In genomic region chr1:88673446-88673845, GRCh38 we compare ENCODE assay signal across 18 cellular contexts.
"Had no signal": no experiment of that assay in that cellular context is flagged by ENCODE, and none has a peak within 500 bp of the region (broad histone marks: within the 10 kb centered on the region; RNA-seq: fewer than 3 reads in every experiment).

No MANE protein-coding gene starts in this region.

- H3K9me3 ChIP-seq: heart left ventricle, mucosa of descending colon, pancreas, tibial artery, upper lobe of left lung, uterus had no signal

- H3K27me3 ChIP-seq: heart left ventricle, pancreas, tibial artery, upper lobe of left lung, uterus had no signal

- H3K4me1 ChIP-seq: pancreas, tibial artery, upper lobe of left lung, uterus had no signal

- H3K36me3 ChIP-seq: heart left ventricle, pancreas, tibial artery, upper lobe of left lung, uterus had no signal

- H3K27ac ChIP-seq: coronary artery, heart left ventricle, pancreas, tibial artery, upper lobe of left lung, uterus had no signal

- H3K4me3 ChIP-seq: coronary artery, heart left ventricle, mucosa of descending colon, pancreas, tibial artery, upper lobe of left lung, uterus had no signal

- ATAC-seq: heart left ventricle; left lobe of liver; mucosa of descending colon; natural killer cell; pancreas; right cardiac atrium; stimulated activated effector memory CD8-positive, alpha-beta T cell treated with anti-CD3 and anti-CD28 coated beads, Interleukin-12 subunit alpha, Interleukin-12 subunit beta, amount 100 ng/mL, for 72 hours had no signal

- DNase-seq: effector CD4-positive, alpha-beta T cell; endodermal cell; erythroblast; heart left ventricle; hippocampal formation; mammary epithelial cell; mucosa of descending colon; natural killer cell; pancreas; right cardiac atrium; stimulated activated CD4-positive, alpha-beta T cell treated with anti-CD3 and anti-CD28 coated beads, Interleukin-4, amount 100 ng/mL, for 1 hour; stimulated activated CD8-positive, alpha-beta memory T cell treated with anti-CD3 and anti-CD28 coated beads, Interleukin-4, amount 100 ng/mL, for 48 hours; tibial artery; upper lobe of left lung; uterus had no signal
